8 cellular contexts compared by ENCODE assay signal in genomic region chr1:27830621-27831424, GRCh38. TPM values are rescaled to one million over a fixed set of nuclear protein-coding genes. Genes with fewer than 3 reads are reported as not detected.
DNase-seq lines count a peak whose midpoint lies in the region; ATAC-seq and TF ChIP-seq lines count a peak whose summit lies in the region.

TSS of gene PPP1R8 (plus strand) at chr1:27830782. CDS start at chr1:27830836, 54 bp downstream.

- no peaks in the 10 kb centered on the region for H3K36me3 Mint-ChIP-seq in activated naive CD8-positive, alpha-beta T cell
- no peaks in the 10 kb centered on the region for H3K36me3 Mint-ChIP-seq in glutamatergic neuron (ENCODE audit: unreplicated experiment)
- H3K36me3 Mint-ChIP-seq in osteocyte (ENCODE audit: unreplicated experiment) = peaks cover 2% of the 10 kb centered on the region

- TF ChIP-seq CTCF in glutamatergic neuron (IDR thresholded peaks at IDR 0.05; ENCODE audit: partially characterized antibody, unreplicated experiment) (no peak), osteocyte (IDR thresholded peaks at IDR 0.05) (no peak)

- no peaks in the 10 kb centered on the region for H3K9me3 ChIP-seq in thymus (ENCODE audit: control insufficient read depth)

- no peaks in the 10 kb centered on the region for H3K9me3 Mint-ChIP-seq in activated naive CD8-positive, alpha-beta T cell (ENCODE audit: low read depth)
- H3K9me3 Mint-ChIP-seq in glutamatergic neuron (ENCODE audit: unreplicated experiment) (peaks cover 4% of the 10 kb centered on the region), osteocyte (ENCODE audit: unreplicated experiment) (no peaks in the 10 kb centered on the region)

- peaks cover 12% of the 10 kb centered on the region for H3K4me1 ChIP-seq in thymus (ENCODE audit: control insufficient read depth, insufficient read depth, low read length)

- H3K27ac ChIP-seq in thymus (ENCODE audit: low read depth) = peak within 1 kb of the TSS; percentile 80

- under 1% methylated on average over 60 of the region's 60 CpGs for WGBS in thymus

- H3K27ac Mint-ChIP-seq in activated naive CD8-positive, alpha-beta T cell = peak within 1 kb of the TSS; percentile 93
- H3K27ac Mint-ChIP-seq in glutamatergic neuron (ENCODE audit: unreplicated experiment) = peak within 1 kb of the TSS; percentile 92
- peak within 1 kb of the TSS; percentile 98 for H3K27ac Mint-ChIP-seq in osteocyte (ENCODE audit: unreplicated experiment)

- DNase-seq in GM04504 (ENCODE audit: low read depth) (peak; percentile 91), NCI-H1092 (lab: John Stamatoyannopoulos, UW) (peak; percentile 97), SKM-1 treated with dmso at 0.1 percent for 144 hours (lab: John Stamatoyannopoulos, UW; ENCODE audit: unreplicated experiment) (peak; percentile 92), glutamatergic neuron (peak; percentile 92), osteocyte (ENCODE audit: extremely low spot score, unreplicated experiment) (peak; percentile 97)

- H3K4me1 Mint-ChIP-seq in activated naive CD8-positive, alpha-beta T cell (ENCODE audit: low read depth) = peaks cover 37% of the 10 kb centered on the region
- H3K4me1 Mint-ChIP-seq in glutamatergic neuron (ENCODE audit: low read depth, unreplicated experiment) = peaks cover 21% of the 10 kb centered on the region
- H3K4me1 Mint-ChIP-seq in osteocyte (ENCODE audit: unreplicated experiment) = peaks cover 24% of the 10 kb centered on the region

- ATAC-seq in HG02571 (IDR thresholded peaks at IDR 0.05; ENCODE audit: unreplicated experiment) = peak; percentile 93

- H3K4me3 Mint-ChIP-seq in activated naive CD8-positive, alpha-beta T cell = peak within 1 kb of the TSS; percentile 89
- H3K4me3 Mint-ChIP-seq in glutamatergic neuron (ENCODE audit: unreplicated experiment) (peak within 1 kb of the TSS; percentile 92), osteocyte (ENCODE audit: unreplicated experiment) (peak within 1 kb of the TSS; percentile 93)

- peak within 1 kb of the TSS; percentile 77 for H3K4me3 ChIP-seq in thymus (ENCODE audit: low read length)

- H3K27me3 ChIP-seq in thymus (ENCODE audit: control insufficient read depth, insufficient read depth) = no peaks in the 10 kb centered on the region

- H3K27me3 Mint-ChIP-seq in activated naive CD8-positive, alpha-beta T cell = no peaks in the 10 kb centered on the region
- H3K27me3 Mint-ChIP-seq in glutamatergic neuron (ENCODE audit: unreplicated experiment) (peaks cover 3% of the 10 kb centered on the region), osteocyte (ENCODE audit: unreplicated experiment) (no peaks in the 10 kb centered on the region)

- peaks cover 7% of the 10 kb centered on the region for H3K36me3 ChIP-seq in thymus (ENCODE audit: control insufficient read depth, insufficient read depth)

RNA-seq across cellular contexts. Expression of gene PPP1R8, which starts in this region (rescaled TPM):
- total RNA-seq in glutamatergic neuron (ENCODE audit: unreplicated experiment) = 60.2 TPM
- 49.5 and 49.6 TPM in 2 replicates for total RNA-seq in osteocyte
- 39.7 TPM for polyA plus RNA-seq in thymus

Comparison
In these comparisons a context has a peak if more than half of its experiments do, and no peak if none do; other contexts are left out.
1. Peak in every context shown above with its lines: DNase-seq, ATAC-seq, H3K4me3 ChIP-seq and H3K27ac ChIP-seq.